Comparison of ENCODE assay signal across 8 cellular contexts in the genomic region with DNA sequence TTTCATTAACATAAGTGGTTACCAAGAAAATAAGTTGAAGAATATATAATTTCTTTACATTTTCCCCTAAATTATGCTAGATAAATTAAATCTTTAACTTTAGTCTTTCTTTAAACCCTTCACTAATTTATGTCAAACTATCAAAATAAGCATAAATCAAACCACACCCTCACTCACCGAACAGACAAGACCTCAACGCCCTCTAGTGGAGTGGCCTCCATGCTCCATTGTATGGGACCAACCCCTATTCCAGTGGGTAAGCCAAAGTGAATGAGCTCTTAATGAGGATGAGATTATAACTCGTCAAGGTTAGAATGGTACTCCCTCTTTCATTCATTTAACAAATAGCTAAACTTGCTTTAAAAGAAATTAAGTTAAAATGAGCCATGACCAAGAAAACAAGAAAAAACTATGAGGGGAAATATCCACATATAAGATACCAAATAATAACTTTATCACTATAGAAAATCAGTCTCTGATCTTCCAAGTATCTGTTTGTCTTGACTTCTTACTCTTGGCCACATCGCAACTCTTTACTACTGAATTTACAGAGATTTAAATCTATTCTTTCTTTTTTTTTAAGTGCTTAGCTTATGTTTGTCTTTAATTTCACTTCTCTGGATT. TPM values are rescaled to one million over a fixed set of nuclear protein-coding genes. Genes with fewer than 3 reads are reported as not detected.
DNase-seq lines count a peak whose midpoint lies in the region; ATAC-seq, FAIRE-seq and TF ChIP-seq lines count a peak whose summit lies in the region.

No MANE protein-coding gene starts in this region.

- no peak overlapping the region for H3K4me2 ChIP-seq in smooth muscle cell

- peak; percentile 94 for FAIRE-seq in G401.6 (lab: Jason Lieb, UNC)

- H3K9me3 ChIP-seq in right cardiac atrium (ENCODE audit: control insufficient read depth, low read length) (no peaks in the 10 kb centered on the region), smooth muscle cell (replicated peaks; ENCODE audit: low read depth) (no peaks in the 10 kb centered on the region)

- H3K4me1 ChIP-seq in right cardiac atrium (ENCODE audit: control insufficient read depth, insufficient read depth, low read length) (no peaks in the 10 kb centered on the region), smooth muscle cell (ENCODE audit: low read depth) (no peaks in the 10 kb centered on the region)

- H3K27ac ChIP-seq in right cardiac atrium (ENCODE audit: low read length) (no peak overlapping the region), smooth muscle cell (ENCODE audit: low read depth) (no peak overlapping the region)

- no peaks in the 10 kb centered on the region for H3K36me3 ChIP-seq in smooth muscle cell (ENCODE audit: low read depth)

- no peaks in the 10 kb centered on the region for H3F3A ChIP-seq in smooth muscle cell (ENCODE audit: low read depth)

- H3K4me3 ChIP-seq in Jurkat, Clone E6-1 (ENCODE audit: low read length), result no peak overlapping the region
- H3K4me3 ChIP-seq in right cardiac atrium (ENCODE audit: low read length) (no peak overlapping the region), smooth muscle cell (no peak overlapping the region)

- 27% methylated on average over 4 of the region's 4 CpGs for WGBS in right cardiac atrium
- WGBS in smooth muscle cell (ENCODE audit: low lambda C conversion rate), result 28% methylated on average over 4 of the region's 4 CpGs

- H4K20me1 ChIP-seq in smooth muscle cell (ENCODE audit: low read depth), result no peaks in the 10 kb centered on the region

- peak; percentile 86 for ATAC-seq in GM21528 (IDR thresholded peaks at IDR 0.05; ENCODE audit: low FRiP score, unreplicated experiment)
- ATAC-seq in right cardiac atrium, result peak; percentile 81 to 87

- H3K27me3 ChIP-seq in right cardiac atrium (ENCODE audit: control insufficient read depth, insufficient read depth) (no peaks in the 10 kb centered on the region), smooth muscle cell (ENCODE audit: low read depth) (no peaks in the 10 kb centered on the region)

- intact Hi-C loops in right cardiac atrium (cut with DNase I), result loop anchor here in 1 of 4 donors (10.0 kb wide), 1 partner anchor 112 kb away; no protein-coding TSS in a partner anchor

- TF ChIP-seq CTCF in smooth muscle cell (IDR thresholded peaks at IDR 0.05; ENCODE audit: borderline replicate concordance, insufficient read depth, poor library complexity, severe bottlenecking), result peak; percentile 83

- DNase-seq in Jurkat, Clone E6-1 (ENCODE audit: low read depth, low spot score), result peak; percentile 74
- DNase-seq in T-helper 2 cell (peak; percentile 16 to 71 (median 55)), amniotic stem cell (lab: John Stamatoyannopoulos, UW) (peak; percentile 57), right cardiac atrium (peak; percentile 69 to 89 (median 74)), smooth muscle cell (lab: John Stamatoyannopoulos, UW; ENCODE audit: unreplicated experiment) (no peak), NCI-H187 (lab: John Stamatoyannopoulos, UW) (no peak)

- H3K9ac ChIP-seq in smooth muscle cell (ENCODE audit: low read depth), result no peak overlapping the region

- no peaks in the 10 kb centered on the region for H3K79me2 ChIP-seq in smooth muscle cell (ENCODE audit: low read depth)

- H2AFZ ChIP-seq in smooth muscle cell (ENCODE audit: low read depth), result no peak overlapping the region

RNA-seq across cellular contexts. Expression of a gene that starts 15.6 kb away (rescaled TPM):
- polyA plus RNA-seq in Jurkat, Clone E6-1 (2012; ENCODE audit: insufficient read depth, insufficient read length), result 2.9 TPM
- total RNA-seq in right cardiac atrium (1 to 10 TPM; 6.6 to 8.5 (median 7.7) TPM), smooth muscle cell (3.0 and 3.6 TPM in 2 replicates)
- polyA plus RNA-seq in right cardiac atrium (3.5 TPM), smooth muscle cell (2.7 and 3.7 TPM in 2 replicates)

Comparison
In these comparisons a context has a peak if more than half of its experiments do, and no peak if none do; other contexts are left out.
1. DNase-seq: peak in Jurkat, Clone E6-1 (single experiment), T-helper 2 cell (5 of 5), amniotic stem cell (single experiment) and right cardiac atrium (3 of 3); none in smooth muscle cell (single experiment) and NCI-H187 (0 of 2).